Comparison of ENCODE assay signal across 15 cellular contexts in genomic region chr1:230682882-230683610, GRCh38. TPM values are rescaled to one million over a fixed set of nuclear protein-coding genes. Genes with fewer than 3 reads are reported as not detected.
DNase-seq lines count a peak whose midpoint lies in the region; ATAC-seq and TF ChIP-seq lines count a peak whose summit lies in the region.
"Had no signal": no experiment of that assay in that cellular context is flagged by ENCODE, and none has a peak within 500 bp of the region (broad histone marks: within the 10 kb centered on the region; RNA-seq: fewer than 3 reads in every experiment).

No MANE protein-coding gene starts in this region.

- H3K23ac ChIP-seq in neuronal stem cell (ENCODE audit: low read depth, low read length, poor library complexity), result no peak overlapping the region

- H4K91ac ChIP-seq in neuronal stem cell (ENCODE audit: low read depth, low read length, poor library complexity), result no peak overlapping the region

- no peaks in the 10 kb centered on the region for H3K9me3 Mint-ChIP-seq in glutamatergic neuron (ENCODE audit: unreplicated experiment)
- H3K9me3 Mint-ChIP-seq in CD4-positive, alpha-beta memory T cell, result peaks cover 0 to 3% (median 0%) of the 10 kb centered on the region in 8 donors
- H3K9me3 Mint-ChIP-seq: activated T-helper 1 cell treated with anti-CD3 and anti-CD28 coated beads, Interleukin-12 subunit alpha, Interleukin-12 subunit beta, Interleukin-2, Interleukin-4 antibody, amounts not matched to agents 30 ng/mL and 10 ng/mL and 1 ng/mL, durations not matched to agents 14 hours and 24 hours and 36 hours; naive thymus-derived CD8-positive, alpha-beta T cell had no signal

- H3K4me3 Mint-ChIP-seq in glutamatergic neuron (ENCODE audit: unreplicated experiment), result no peak overlapping the region
- no peak overlapping the region for H3K4me3 Mint-ChIP-seq in CD4-positive, alpha-beta memory T cell
- H3K4me3 Mint-ChIP-seq: activated T-helper 1 cell treated with anti-CD3 and anti-CD28 coated beads, Interleukin-12 subunit alpha, Interleukin-12 subunit beta, Interleukin-2, Interleukin-4 antibody, amounts not matched to agents 30 ng/mL and 10 ng/mL and 1 ng/mL, durations not matched to agents 14 hours and 24 hours and 36 hours; naive thymus-derived CD8-positive, alpha-beta T cell had no signal

- H3K36me3 ChIP-seq in heart right ventricle (peaks cover 0 to 97% (median 51%) of the 10 kb centered on the region in 9 donors), right atrium auricular region (peaks cover 45% of the 10 kb centered on the region), neuronal stem cell (replicated peaks in 1 of 2; ENCODE audit: control insufficient read depth in 2 of 2, insufficient read depth in 2 of 2, low read length in 2 of 2) (peaks cover 28 to 100% of the 10 kb centered on the region in 2 donors)
- peaks cover 65% of the 10 kb centered on the region for H3K36me3 ChIP-seq in CD4-positive, alpha-beta memory T cell (ENCODE audit: insufficient read depth, low read length)

- H4K8ac ChIP-seq in neuronal stem cell (ENCODE audit: low read depth, low read length), result no peak overlapping the region

- H3K4me3 ChIP-seq in heart right ventricle (no peak overlapping the region), right atrium auricular region (no peak overlapping the region), neuronal stem cell (ENCODE audit: low read length in 2 of 2) (no peak overlapping the region)
- H3K4me3 ChIP-seq in CD4-positive, alpha-beta memory T cell (ENCODE audit: low read length in 2 of 2), result no peak overlapping the region
- H3K4me3 ChIP-seq: HAP-1 had no signal

- no peak overlapping the region for H2BK15ac ChIP-seq in neuronal stem cell (ENCODE audit: low read length)

- no peaks in the 10 kb centered on the region for H3K36me3 Mint-ChIP-seq in glutamatergic neuron (ENCODE audit: unreplicated experiment)
- H3K36me3 Mint-ChIP-seq in CD4-positive, alpha-beta memory T cell, result peaks cover 69 to 94% of the 10 kb centered on the region in 2 donors

- CTCF ChIA-PET in CD4-positive, alpha-beta memory T cell (lab: Charles Lee; ENCODE audit: partially characterized antibody), result interaction anchor here (1.8 kb wide), 1 partner anchor 15 kb away, joined by 4 read pairs; no protein-coding TSS in a partner anchor

- H2AFZ ChIP-seq in neuronal stem cell (ENCODE audit: low read length), result no peak overlapping the region

- H3K9ac ChIP-seq in neuronal stem cell (ENCODE audit: low read depth, low read length, poor library complexity), result no peak overlapping the region

- ATAC-seq in heart right ventricle (peak in 5 of 8 donors; percentile 7 to 54 (median 34)), left lobe of liver (no peak)
- ATAC-seq: naive thymus-derived CD8-positive, alpha-beta T cell had no signal

- H3K4me2 ChIP-seq in neuronal stem cell (ENCODE audit: insufficient read depth, low read length, poor library complexity, severe bottlenecking), result no peak overlapping the region

- peaks cover 13% of the 10 kb centered on the region for H3K4me1 Mint-ChIP-seq in glutamatergic neuron (ENCODE audit: low read depth, unreplicated experiment)
- peaks cover 0 to 1% (median 0%) of the 10 kb centered on the region in 4 donors for H3K4me1 Mint-ChIP-seq in CD4-positive, alpha-beta memory T cell

- H2BK120ac ChIP-seq in neuronal stem cell (ENCODE audit: low read depth, low read length), result no peak overlapping the region

- no peak overlapping the region for H2BK12ac ChIP-seq in neuronal stem cell (ENCODE audit: low read length)

- H3K27me3 ChIP-seq in heart right ventricle, result no peaks in the 10 kb centered on the region
- H3K27me3 ChIP-seq in right atrium auricular region, result no peaks in the 10 kb centered on the region
- no peaks in the 10 kb centered on the region for H3K27me3 ChIP-seq in CD4-positive, alpha-beta memory T cell (ENCODE audit: insufficient read depth, low read length)
- H3K27me3 ChIP-seq in neuronal stem cell (ENCODE audit: control insufficient read depth in 3 of 3, insufficient read depth in 3 of 3, low read depth in 1 of 3, low read length in 3 of 3), result no peaks in the 10 kb centered on the region

- H3K18ac ChIP-seq in neuronal stem cell (ENCODE audit: low read length), result no peak overlapping the region

- H3K14ac ChIP-seq in neuronal stem cell (ENCODE audit: low read length), result no peak overlapping the region

- peaks cover 4% of the 10 kb centered on the region for H3K27me3 Mint-ChIP-seq in glutamatergic neuron (ENCODE audit: unreplicated experiment)
- H3K27me3 Mint-ChIP-seq in CD4-positive, alpha-beta memory T cell, result no peaks in the 10 kb centered on the region
- H3K27me3 Mint-ChIP-seq: naive thymus-derived CD8-positive, alpha-beta T cell had no signal

- no peak overlapping the region for H2AK5ac ChIP-seq in neuronal stem cell (ENCODE audit: low read depth, low read length)

- peak overlapping the region; percentile 75 for H3K27ac Mint-ChIP-seq in glutamatergic neuron (ENCODE audit: unreplicated experiment)
- H3K27ac Mint-ChIP-seq in CD4-positive, alpha-beta memory T cell, result peak overlapping the region in 1 of 7 donors; percentile 14
- H3K27ac Mint-ChIP-seq: activated T-helper 1 cell treated with anti-CD3 and anti-CD28 coated beads, Interleukin-12 subunit alpha, Interleukin-12 subunit beta, Interleukin-2, Interleukin-4 antibody, amounts not matched to agents 30 ng/mL and 10 ng/mL and 1 ng/mL, durations not matched to agents 14 hours and 24 hours and 36 hours had no signal

- no peaks in the 10 kb centered on the region for H3K79me1 ChIP-seq in neuronal stem cell (ENCODE audit: low read depth, low read length)

- TF ChIP-seq CTCF in heart right ventricle (IDR thresholded peaks at IDR 0.05), result no peak
- no peak for TF ChIP-seq CTCF in right atrium auricular region (IDR thresholded peaks at IDR 0.05)
- TF ChIP-seq CTCF in glutamatergic neuron (IDR thresholded peaks at IDR 0.05; ENCODE audit: partially characterized antibody, unreplicated experiment), result no peak

- WGBS in heart right ventricle, 2 donors, result 58 to 76% methylated on average over 9 of the region's 9 CpGs
- no CpG with 5 or more reads among the region's 9 CpGs for WGBS in neuronal stem cell (ENCODE audit: extremely low coverage in 2 of 2, insufficient read length in 2 of 2, insufficient replicate concordance in 1 of 2), 2 donors

- DNase-seq in heart right ventricle (no peak), right atrium auricular region (ENCODE audit: low spot score) (no peak), glutamatergic neuron (no peak), posterior vena cava (ENCODE audit: low spot score) (no peak), left lobe of liver (ENCODE audit: low spot score) (no peak), neuronal stem cell (ENCODE audit: low spot score) (no peak)
- no peak for DNase-seq in CD4-positive, alpha-beta memory T cell
- DNase-seq: ACHN; MM.1S; naive thymus-derived CD8-positive, alpha-beta T cell; SIG-M5 had no signal

- H3K27ac ChIP-seq in heart right ventricle (peak overlapping the region in 4 of 10 donors; percentile 2 to 63 (median 13)), right atrium auricular region (peak overlapping the region in 1 of 2 donors; percentile 57), angular gyrus (ENCODE audit: low read depth, low read length) (peak overlapping the region; percentile 86), neuronal stem cell (replicated peaks; ENCODE audit: low read length) (no peak overlapping the region)
- H3K27ac ChIP-seq in CD4-positive, alpha-beta memory T cell (ENCODE audit: low read depth, low read length), result no peak overlapping the region

- H3K9me3 ChIP-seq in heart right ventricle (no peaks in the 10 kb centered on the region), right atrium auricular region (no peaks in the 10 kb centered on the region), neuronal stem cell (replicated peaks in 1 of 2; ENCODE audit: control insufficient read depth in 2 of 2, insufficient read depth in 1 of 2, low read depth in 1 of 2, low read length in 2 of 2) (no peaks in the 10 kb centered on the region)
- no peaks in the 10 kb centered on the region for H3K9me3 ChIP-seq in CD4-positive, alpha-beta memory T cell (ENCODE audit: control insufficient read depth in 1 of 2, low read length in 2 of 2)
- H3K9me3 ChIP-seq: HAP-1 had no signal

- H3K4me1 ChIP-seq in heart right ventricle, result peaks cover 11 to 28% (median 19%) of the 10 kb centered on the region in 9 donors
- peaks cover 0 to 15% of the 10 kb centered on the region in 2 donors for H3K4me1 ChIP-seq in right atrium auricular region
- H3K4me1 ChIP-seq in CD4-positive, alpha-beta memory T cell (ENCODE audit: insufficient read depth, low read length), result no peaks in the 10 kb centered on the region
- no peaks in the 10 kb centered on the region for H3K4me1 ChIP-seq in neuronal stem cell (ENCODE audit: control insufficient read depth in 2 of 2, insufficient read depth in 1 of 2, low read depth in 1 of 2, low read length in 2 of 2)
- H3K4me1 ChIP-seq: HAP-1 had no signal

- POLR2A ChIA-PET in CD4-positive, alpha-beta memory T cell (lab: Charles Lee; ENCODE audit: partially characterized antibody), result no interaction called here

- no peak overlapping the region for H3K4ac ChIP-seq in neuronal stem cell (ENCODE audit: low read length)

- intact Hi-C loops in heart right ventricle (cut with DNase I) (no loop called here), posterior vena cava (cut with DNase I) (no loop called here)
- intact Hi-C loops in CD4-positive, alpha-beta memory T cell (cut with micrococcal nuclease), result no loop called here

- H2BK5ac ChIP-seq in neuronal stem cell (ENCODE audit: low read length), result no peak overlapping the region

RNA-seq across cellular contexts. Expression of gene AGT, which starts 30.9 kb away (rescaled TPM):
- total RNA-seq in heart right ventricle, result 10 to 100 TPM; 44.2 to 87.5 (median 63.3) TPM
- polyA plus RNA-seq in heart right ventricle, result 10 to 100 TPM; 52.6 to 94.7 TPM
- 100 to 1,000 TPM in 1 of 2 donors, 10 to 100 TPM in 1; 86.3 to 152 TPM for total RNA-seq in right atrium auricular region
- 6.3 TPM for total RNA-seq in glutamatergic neuron (ENCODE audit: unreplicated experiment)
- total RNA-seq in posterior vena cava, result 10 to 100 TPM; 22.5 to 57.0 TPM
- 2,376 TPM for total RNA-seq in left lobe of liver
- not detected for total RNA-seq in CD4-positive, alpha-beta memory T cell
- polyA plus RNA-seq in CD4-positive, alpha-beta memory T cell, result not detected
- 0.20 TPM for polyA plus RNA-seq in neuronal stem cell (2013, experiment 1 of 2)
- polyA plus RNA-seq in neuronal stem cell (2013, experiment 2 of 2), result 0.22 TPM
- total RNA-seq: activated T-helper 1 cell treated with anti-CD3 and anti-CD28 coated beads, Interleukin-12 subunit alpha, Interleukin-12 subunit beta, Interleukin-2, Interleukin-4 antibody, amounts not matched to agents 30 ng/mL and 10 ng/mL and 1 ng/mL, durations not matched to agents 14 hours and 24 hours and 36 hours; naive thymus-derived CD8-positive, alpha-beta T cell; NCI-H460 had no signal
- polyA plus RNA-seq: naive thymus-derived CD8-positive, alpha-beta T cell had no signal

RNA-seq across cellular contexts. Expression of gene COG2, which starts 40.8 kb away (rescaled TPM):
- total RNA-seq in heart right ventricle, result 10 to 100 TPM; 20.1 to 36.5 (median 24.7) TPM
- 10 to 100 TPM in 1 of 2 donors, 1 to 10 TPM in 1; 7.5 to 10.6 TPM for polyA plus RNA-seq in heart right ventricle
- 10 to 100 TPM; 27.6 to 34.7 TPM for total RNA-seq in right atrium auricular region
- total RNA-seq in glutamatergic neuron (ENCODE audit: unreplicated experiment), result 29.0 TPM
- 10 to 100 TPM; 18.1 to 18.5 TPM for total RNA-seq in posterior vena cava
- 9.8 TPM for total RNA-seq in left lobe of liver
- total RNA-seq in CD4-positive, alpha-beta memory T cell, result 10 to 100 TPM; 41.5 to 44.6 TPM
- polyA plus RNA-seq in CD4-positive, alpha-beta memory T cell, result 10 to 100 TPM; 28.8 to 30.7 TPM
- polyA plus RNA-seq in neuronal stem cell (2013, experiment 1 of 2), result 18.8 TPM
- polyA plus RNA-seq in neuronal stem cell (2013, experiment 2 of 2), result 18.5 TPM

Comparison
In these comparisons a context has a peak if more than half of its experiments do, and no peak if none do; other contexts are left out.
1. RNA of gene AGT, which starts 30.9 kb away (total RNA-seq): 2,376 TPM in left lobe of liver (single experiment); 86.3 to 152 TPM in right atrium auricular region, 44.2 to 87.5 TPM in heart right ventricle, 22.5 to 57.0 TPM in posterior vena cava, 6.3 TPM in glutamatergic neuron (single experiment) and not detected in CD4-positive, alpha-beta memory T cell; every median in the first group is over 10 times any median in the second.